Comparison of ENCODE assay signal across 34 cellular contexts in the genomic region with DNA sequence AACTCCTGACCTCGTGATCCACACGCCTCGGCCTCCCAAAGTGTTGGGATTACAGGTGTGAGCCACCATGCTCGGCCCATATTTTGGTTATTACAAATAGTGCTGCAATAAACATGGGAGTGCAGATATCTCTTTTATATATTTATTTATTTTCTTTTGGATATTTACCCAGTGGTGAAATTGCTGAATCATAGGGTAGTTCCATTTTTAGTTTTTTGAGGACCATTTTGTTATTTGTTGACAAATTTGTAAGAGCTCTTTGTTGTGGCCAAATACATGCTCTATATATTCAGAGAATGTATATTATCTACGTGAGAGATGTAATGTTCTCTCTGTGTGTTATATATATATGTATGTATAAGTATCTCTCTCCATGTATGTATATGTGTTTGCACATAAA.
"Had no signal": no experiment of that assay in that cellular context is flagged by ENCODE, and none has a peak within 500 bp of the region (broad histone marks: within the 10 kb centered on the region; RNA-seq: fewer than 3 reads in every experiment).

No MANE protein-coding gene starts in this region.

- DNase-seq: Karpas-422, Kasumi-1, MG63, MM.1S, MV-4-11, NCI-H1048, NCI-H1092, NCI-H1092 treated with DMSO at 0.1 percent for 48 hours, NCI-H1105, NCI-H1105 treated with DMSO at 0.1 percent for 48 hours, NCI-H1417, NCI-H1417 treated with DMSO at 0.1 percent for 48 hours, NCI-H1436, NCI-H1436 treated with DMSO at 0.1 percent for 48 hours, NCI-H146, NCI-H1694, NCI-H187, NCI-H187 treated with DMSO at 0.1 percent for 48 hours, NCI-H1930, NCI-H2029, NCI-H2029 treated with DMSO at 0.1 percent for 48 hours, NCI-H2081, NCI-H2081 treated with DMSO at 0.1 percent for 48 hours, NCI-H2107, NCI-H2171, NCI-H2171 treated with DMSO at 0.1 percent for 48 hours, NCI-H2227 treated with DMSO at 0.1 percent for 48 hours, NCI-H226, NCI-H345, NCI-H446, NCI-H446 treated with DMSO at 0.1 percent for 48 hours, NCI-H510A, NCI-H510A treated with DMSO at 0.1 percent for 48 hours, NCI-H524 had no signal

- H3K27me3 ChIP-seq: MG63 had no signal

- H3K4me3 ChIP-seq: MG63 had no signal

- H3K9me3 ChIP-seq: MG63 had no signal

- H3K36me3 ChIP-seq: MG63 had no signal
